ENCODE assay signal across 8 cellular contexts in genomic region chr15:65455256-65455655, GRCh38. TPM values are rescaled to one million over a fixed set of nuclear protein-coding genes. Genes with fewer than 3 reads are reported as not detected.
DNase-seq lines count a peak whose midpoint lies in the region; ATAC-seq and TF ChIP-seq lines count a peak whose summit lies in the region.
"Not testable (repeated sequence)": the region's sequence is repeated elsewhere in the genome, so short reads cannot be mapped to it uniquely, and the experiment has no call there.

No MANE protein-coding gene starts in this region.

- not testable (repeated sequence) for H3K4me3 Mint-ChIP-seq in CD8-positive, alpha-beta T cell; activated CD4-positive, alpha-beta T cell treated with anti-CD3 and anti-CD28 coated beads, Interleukin-2, amount 10 ng/mL, durations not matched to agents 7 days and 5 days; activated naive CD4-positive, alpha-beta T cell treated with anti-CD3 and anti-CD28 coated beads, Interleukin-2, amount 50 U/mL, for 24 hours; effector memory CD8-positive, alpha-beta T cell; stimulated activated memory B cell treated with anti-CD40 and anti-IgM and Interleukin-4, amounts not matched to agents 10 μg/mL and 1 μg/mL and 100 μg/mL, for 72 hours

- H3K9me2 ChIP-seq in PC-9 (ENCODE audit: insufficient read depth), result not testable (repeated sequence)

- H4K20me1 ChIP-seq in PC-9 (ENCODE audit: insufficient read depth), result not testable (repeated sequence)

- peaks cover 68% of the 10 kb centered on the region for H3K36me3 Mint-ChIP-seq in CD8-positive, alpha-beta T cell
- peaks cover 42% of the 10 kb centered on the region for H3K36me3 Mint-ChIP-seq in activated CD4-positive, alpha-beta T cell treated with anti-CD3 and anti-CD28 coated beads, Interleukin-2, amount 10 ng/mL, durations not matched to agents 7 days and 5 days (ENCODE audit: low read depth)
- H3K36me3 Mint-ChIP-seq in activated naive CD4-positive, alpha-beta T cell treated with anti-CD3 and anti-CD28 coated beads, Interleukin-2, amount 50 U/mL, for 24 hours, result peaks cover 12% of the 10 kb centered on the region
- peaks cover 89% of the 10 kb centered on the region for H3K36me3 Mint-ChIP-seq in effector memory CD8-positive, alpha-beta T cell (ENCODE audit: insufficient read depth)
- peaks cover 39% of the 10 kb centered on the region for H3K36me3 Mint-ChIP-seq in stimulated activated memory B cell treated with anti-CD40 and anti-IgM and Interleukin-4, amounts not matched to agents 10 μg/mL and 1 μg/mL and 100 μg/mL, for 72 hours

- intact Hi-C loops in CD8-positive, alpha-beta T cell (cut with DNase I, micrococcal nuclease); PC-9 (cut with micrococcal nuclease; ENCODE audit: unreplicated experiment): not testable (repeated sequence)

- not testable (repeated sequence) for H3K79me2 ChIP-seq in PC-9 (ENCODE audit: low read depth)

- H3K27me3 Mint-ChIP-seq in CD8-positive, alpha-beta T cell (ENCODE audit: low read depth); activated CD4-positive, alpha-beta T cell treated with anti-CD3 and anti-CD28 coated beads, Interleukin-2, amount 10 ng/mL, durations not matched to agents 7 days and 5 days; activated naive CD4-positive, alpha-beta T cell treated with anti-CD3 and anti-CD28 coated beads, Interleukin-2, amount 50 U/mL, for 24 hours; effector memory CD8-positive, alpha-beta T cell; stimulated activated memory B cell treated with anti-CD40 and anti-IgM and Interleukin-4, amounts not matched to agents 10 μg/mL and 1 μg/mL and 100 μg/mL, for 72 hours: not testable (repeated sequence)

- CTCF ChIA-PET in CD8-positive, alpha-beta T cell (lab: Charles Lee); PC-9 (lab: Charles Lee); activated CD4-positive, alpha-beta T cell treated with anti-CD3 and anti-CD28 coated beads, Interleukin-2, amount 10 ng/mL, durations not matched to agents 7 days and 5 days (lab: Charles Lee): not testable (repeated sequence)

- not testable (repeated sequence) for H3K4me3 ChIP-seq in CD8-positive, alpha-beta T cell (ENCODE audit: low read depth, low read length); NB4 (ENCODE audit: low read depth, low read length); PC-9

- POLR2A ChIA-PET in CD8-positive, alpha-beta T cell (lab: Charles Lee), result interaction anchor here (0.5 kb wide), 1 partner anchor 16 kb away, joined by 3 read pairs; no protein-coding TSS in a partner anchor
- POLR2A ChIA-PET in PC-9 (lab: Charles Lee; ENCODE audit: unreplicated experiment); activated CD4-positive, alpha-beta T cell treated with anti-CD3 and anti-CD28 coated beads, Interleukin-2, amount 10 ng/mL, durations not matched to agents 7 days and 5 days (lab: Charles Lee): not testable (repeated sequence)

- H2AFZ ChIP-seq in PC-9, result not testable (repeated sequence)

- peak overlapping the region; percentile 18 for H3K27ac Mint-ChIP-seq in CD8-positive, alpha-beta T cell
- peak overlapping the region; percentile 60 for H3K27ac Mint-ChIP-seq in activated CD4-positive, alpha-beta T cell treated with anti-CD3 and anti-CD28 coated beads, Interleukin-2, amount 10 ng/mL, durations not matched to agents 7 days and 5 days
- peak overlapping the region; percentile 59 for H3K27ac Mint-ChIP-seq in activated naive CD4-positive, alpha-beta T cell treated with anti-CD3 and anti-CD28 coated beads, Interleukin-2, amount 50 U/mL, for 24 hours
- H3K27ac Mint-ChIP-seq in effector memory CD8-positive, alpha-beta T cell, result peak overlapping the region; percentile 52 to 62
- H3K27ac Mint-ChIP-seq in stimulated activated memory B cell treated with anti-CD40 and anti-IgM and Interleukin-4, amounts not matched to agents 10 μg/mL and 1 μg/mL and 100 μg/mL, for 72 hours, result peak overlapping the region; percentile 73

- not testable (repeated sequence) for H3F3A ChIP-seq in PC-9 (ENCODE audit: insufficient read depth, low read depth)

- H3K4me1 ChIP-seq in CD8-positive, alpha-beta T cell (ENCODE audit: insufficient read depth, low read length); PC-9 (replicated peaks; ENCODE audit: insufficient read depth): not testable (repeated sequence)

- H3K36me3 ChIP-seq in CD8-positive, alpha-beta T cell (ENCODE audit: insufficient read depth, low read length), result peaks cover 49% of the 10 kb centered on the region
- H3K36me3 ChIP-seq in PC-9 (ENCODE audit: low read depth), result not testable (repeated sequence)

- not testable (repeated sequence) for H3K27ac ChIP-seq in CD8-positive, alpha-beta T cell (ENCODE audit: low read depth, low read length); PC-9

- H3K9me3 ChIP-seq in CD8-positive, alpha-beta T cell (ENCODE audit: low read length); PC-9 (ENCODE audit: insufficient read depth, low read depth): not testable (repeated sequence)

- ATAC-seq in CD8-positive, alpha-beta T cell; effector memory CD8-positive, alpha-beta T cell (replicated peaks); stimulated activated memory B cell treated with anti-CD40 and anti-IgM and Interleukin-4, amounts not matched to agents 10 μg/mL and 1 μg/mL and 100 μg/mL, for 72 hours: not testable (repeated sequence)

- TF ChIP-seq CTCF in CD8-positive, alpha-beta T cell (IDR thresholded peaks at IDR 0.05); NB4 (IDR thresholded peaks at IDR 0.05; ENCODE audit: low read depth, low read length); PC-9 (conservative IDR thresholded peaks at IDR 0.05): not testable (repeated sequence)

- TSS peak; percentile 6 for BruUV-seq in PC-9 (replicated peaks; lab: Mats Ljungman, UMichigan)

- not testable (repeated sequence) for H3K4me1 Mint-ChIP-seq in CD8-positive, alpha-beta T cell (ENCODE audit: low read depth); activated CD4-positive, alpha-beta T cell treated with anti-CD3 and anti-CD28 coated beads, Interleukin-2, amount 10 ng/mL, durations not matched to agents 7 days and 5 days; activated naive CD4-positive, alpha-beta T cell treated with anti-CD3 and anti-CD28 coated beads, Interleukin-2, amount 50 U/mL, for 24 hours; effector memory CD8-positive, alpha-beta T cell (ENCODE audit: low read depth in 2 of 2)
- peaks cover 13% of the 10 kb centered on the region for H3K4me1 Mint-ChIP-seq in stimulated activated memory B cell treated with anti-CD40 and anti-IgM and Interleukin-4, amounts not matched to agents 10 μg/mL and 1 μg/mL and 100 μg/mL, for 72 hours

- not testable (repeated sequence) for H3K4me2 ChIP-seq in PC-9

- H3K27me3 ChIP-seq in CD8-positive, alpha-beta T cell (ENCODE audit: insufficient read depth, low read length); PC-9 (ENCODE audit: insufficient read depth, low read depth): not testable (repeated sequence)

- not testable (repeated sequence) for DNase-seq in CD8-positive, alpha-beta T cell; PC-9; activated CD4-positive, alpha-beta T cell treated with anti-CD3 and anti-CD28 coated beads, Interleukin-2, amount 10 ng/mL, durations not matched to agents 7 days and 5 days; effector memory CD8-positive, alpha-beta T cell
- DNase-seq in Kasumi-1 (lab: John Stamatoyannopoulos, UW), result peak; percentile 44 to 67
- DNase-seq in NB4 (ENCODE audit: low read depth), result peak; percentile 16

- TF ChIP-seq POLR2A in NB4 (IDR thresholded peaks at IDR 0.05; ENCODE audit: extremely low read depth, insufficient read length), result not testable (repeated sequence)

- not testable (repeated sequence) for H3K9me3 Mint-ChIP-seq in CD8-positive, alpha-beta T cell; activated CD4-positive, alpha-beta T cell treated with anti-CD3 and anti-CD28 coated beads, Interleukin-2, amount 10 ng/mL, durations not matched to agents 7 days and 5 days; activated naive CD4-positive, alpha-beta T cell treated with anti-CD3 and anti-CD28 coated beads, Interleukin-2, amount 50 U/mL, for 24 hours; effector memory CD8-positive, alpha-beta T cell; stimulated activated memory B cell treated with anti-CD40 and anti-IgM and Interleukin-4, amounts not matched to agents 10 μg/mL and 1 μg/mL and 100 μg/mL, for 72 hours

RNA-seq across cellular contexts. Expression of gene IGDCC4, which starts 32.5 kb away (rescaled TPM):
- total RNA-seq in CD8-positive, alpha-beta T cell, result under 1 TPM in 1 of 2 experiments, not detected in 1; 0.08 TPM
- 0.10 and 0.31 TPM in 2 replicates for total RNA-seq in PC-9 (2021)
- total RNA-seq in activated CD4-positive, alpha-beta T cell treated with anti-CD3 and anti-CD28 coated beads, Interleukin-2, amount 10 ng/mL, durations not matched to agents 7 days and 5 days, result under 1 TPM; 0.06 to 0.12 TPM

Comparison
In these comparisons a context has a peak if more than half of its experiments do, and no peak if none do; other contexts are left out.
1. H3K27ac Mint-ChIP-seq: peak in every context shown above with its lines; median percentile 73 in stimulated activated memory B cell treated with anti-CD40 and anti-IgM and Interleukin-4, amounts not matched to agents 10 μg/mL and 1 μg/mL and 100 μg/mL, for 72 hours; 60 in activated CD4-positive, alpha-beta T cell treated with anti-CD3 and anti-CD28 coated beads, Interleukin-2, amount 10 ng/mL, durations not matched to agents 7 days and 5 days; 59 in activated naive CD4-positive, alpha-beta T cell treated with anti-CD3 and anti-CD28 coated beads, Interleukin-2, amount 50 U/mL, for 24 hours; 57 in effector memory CD8-positive, alpha-beta T cell; 18 in CD8-positive, alpha-beta T cell.